ENCODE assay signal across 31 cellular contexts in the genomic region with DNA sequence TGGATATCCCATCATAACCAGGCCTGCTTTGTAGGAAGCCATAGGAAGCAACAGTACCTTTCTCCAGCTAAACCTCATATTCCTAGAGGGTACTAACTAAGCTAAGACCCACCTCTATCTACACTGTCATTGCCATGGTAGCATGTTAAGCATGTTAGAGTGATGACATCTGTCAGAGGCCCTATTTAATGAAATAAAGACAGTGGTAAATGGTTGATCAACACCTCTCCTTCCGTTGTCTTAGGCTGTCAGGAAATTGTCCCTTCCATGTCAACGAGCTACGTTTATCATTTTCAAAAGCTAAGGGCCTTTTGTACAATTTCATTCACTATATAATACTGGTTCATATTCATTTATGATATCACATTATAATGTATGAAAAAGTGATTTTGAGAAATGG.
"Had no signal": no experiment of that assay in that cellular context is flagged by ENCODE, and none has a peak within 500 bp of the region (broad histone marks: within the 10 kb centered on the region; RNA-seq: fewer than 3 reads in every experiment).

No MANE protein-coding gene starts in this region.

- ATAC-seq: activated CD8-positive, alpha-beta T cell treated with anti-CD3 and anti-CD28 coated beads for 36 hours; activated naive CD4-positive, alpha-beta T cell treated with anti-CD3 and anti-CD28 coated beads, Interleukin-2, amount 50 U/mL, for 72 hours; activated T-cell treated with anti-CD3 and anti-CD28 coated beads, Interleukin-2, amount 50 U/mL, for 4 hours; activated T-cell treated with anti-CD3 and anti-CD28 coated beads, Interleukin-2, amount 50 U/mL, for 72 hours; activated T-helper 17 cell treated with anti-CD3 and anti-CD28 coated beads, Interleukin-2, amount 50 U/mL, for 72 hours; body of pancreas had no signal

- H3K27ac ChIP-seq: adrenal gland, body of pancreas, brain microvascular endothelial cell, breast epithelium, VCaP had no signal

- H3K4me3 ChIP-seq: adrenal gland, body of pancreas, breast epithelium had no signal

- H3K9me3 ChIP-seq: adrenal gland, body of pancreas, breast epithelium had no signal

- DNase-seq: activated B cell treated with CpG ODN at 0.5 μM for 24 hours; activated CD4-positive, alpha-beta memory T cell treated with anti-CD3 and anti-CD28 coated beads for 36 hours; activated CD4-positive, alpha-beta T cell treated with anti-CD3 and anti-CD28 coated beads for 4 hours; activated CD4-positive, alpha-beta T cell treated with anti-CD3 and anti-CD28 coated beads, Interleukin-2, amount 10 ng/mL, durations not matched to agents 24 days and 14 days; activated CD4-positive, alpha-beta T cell treated with anti-CD3 and anti-CD28 coated beads, Interleukin-2, amount 50 U/mL, for 1 hour; activated CD4-positive, alpha-beta T cell treated with anti-CD3 and anti-CD28 coated beads, Interleukin-2, amount 50 U/mL, for 4 hours; activated CD4-positive, CD25-positive, alpha-beta regulatory T cell treated with anti-CD3 and anti-CD28 coated beads, Interleukin-2, amount 50 U/mL, for 72 hours; activated CD8-positive, alpha-beta memory T cell treated with anti-CD3 and anti-CD28 coated beads, Interleukin-2, amount 50 U/mL, for 4 hours; activated CD8-positive, alpha-beta T cell treated with anti-CD3 and anti-CD28 coated beads for 36 hours; activated effector memory CD4-positive, alpha-beta T cell treated with anti-CD3 and anti-CD28 coated beads, Interleukin-2, amount 50 U/mL, for 16 hours; activated gamma-delta T cell treated with Interleukin-2 at 50 U/mL for 16 hours; activated naive CD4-positive, alpha-beta T cell; activated naive CD4-positive, alpha-beta T cell treated with anti-CD3 and anti-CD28 coated beads for 36 hours; activated naive CD4-positive, alpha-beta T cell treated with anti-CD3 and anti-CD28 coated beads, Interleukin-2, amount 50 U/mL, for 16 hours; activated naive CD8-positive, alpha-beta T cell treated with anti-CD3 and anti-CD28 coated beads for 36 hours; activated T-cell treated with anti-CD3 and anti-CD28 coated beads for 4 hours; activated T-cell treated with anti-CD3 and anti-CD28 coated beads, Interleukin-2, amount 50 U/mL, for 1 hour; activated T-cell treated with anti-CD3 and anti-CD28 coated beads, Interleukin-2, amount 50 U/mL, for 4 hours; activated T-cell treated with anti-CD3 and anti-CD28 coated beads, Interleukin-2, amount 50 U/mL, for 72 hours; adrenal gland; amniotic stem cell; aorta; body of pancreas; brain microvascular endothelial cell; central memory CD4-positive, alpha-beta T cell; T-helper 2 cell; T-helper 9 cell had no signal

- H3K36me3 ChIP-seq: adrenal gland, brain microvascular endothelial cell, breast epithelium had no signal

- H3K27me3 ChIP-seq: adrenal gland, body of pancreas, brain microvascular endothelial cell, breast epithelium had no signal
